Comparison of ENCODE assay signal across 1 cellular context in genomic region chr9:68978501-68978900, GRCh38.
TF ChIP-seq lines count a peak whose summit lies in the region.

No MANE protein-coding gene starts in this region.

TF ChIP-seq in SK-N-SH, 30 proteins besides CTCF, POLR2A, EP300 and RAD21 (continued from another document):
- no peak for TF ChIP-seq ZBTB33 (IDR thresholded peaks at IDR 0.05; ENCODE audit: borderline replicate concordance, low read depth)
- no peak for TF ChIP-seq USF2 (IDR thresholded peaks at IDR 0.05; ENCODE audit: borderline replicate concordance, low read depth, low read length)
- no peak for TF ChIP-seq REST (IDR thresholded peaks at IDR 0.05; ENCODE audit: low read depth, low read length)
- TF ChIP-seq USF1 (IDR thresholded peaks at IDR 0.05; ENCODE audit: borderline replicate concordance, low read depth) = no peak
- no peak for TF ChIP-seq RFX5 (IDR thresholded peaks at IDR 0.05; ENCODE audit: low read length)
- no peak for TF ChIP-seq MXI1 (IDR thresholded peaks at IDR 0.05; ENCODE audit: low read depth, low read length)
- no peak for TF ChIP-seq SIN3A (IDR thresholded peaks at IDR 0.05; ENCODE audit: borderline replicate concordance, low read depth, low read length)
- no peak for TF ChIP-seq EZH2phosphoT487 (IDR thresholded peaks at IDR 0.05; ENCODE audit: borderline replicate concordance, low read depth)
- TF ChIP-seq FOXM1 (IDR thresholded peaks at IDR 0.05; ENCODE audit: low read depth) = no peak
- no peak for TF ChIP-seq MEF2A (IDR thresholded peaks at IDR 0.05; ENCODE audit: borderline replicate concordance, low read depth)
- no peak for TF ChIP-seq ELF1 (IDR thresholded peaks at IDR 0.05)
- TF ChIP-seq MAX (IDR thresholded peaks at IDR 0.05; ENCODE audit: low read depth) = no peak
